ENCODE assay signal across 6 cellular contexts in the genomic region with DNA sequence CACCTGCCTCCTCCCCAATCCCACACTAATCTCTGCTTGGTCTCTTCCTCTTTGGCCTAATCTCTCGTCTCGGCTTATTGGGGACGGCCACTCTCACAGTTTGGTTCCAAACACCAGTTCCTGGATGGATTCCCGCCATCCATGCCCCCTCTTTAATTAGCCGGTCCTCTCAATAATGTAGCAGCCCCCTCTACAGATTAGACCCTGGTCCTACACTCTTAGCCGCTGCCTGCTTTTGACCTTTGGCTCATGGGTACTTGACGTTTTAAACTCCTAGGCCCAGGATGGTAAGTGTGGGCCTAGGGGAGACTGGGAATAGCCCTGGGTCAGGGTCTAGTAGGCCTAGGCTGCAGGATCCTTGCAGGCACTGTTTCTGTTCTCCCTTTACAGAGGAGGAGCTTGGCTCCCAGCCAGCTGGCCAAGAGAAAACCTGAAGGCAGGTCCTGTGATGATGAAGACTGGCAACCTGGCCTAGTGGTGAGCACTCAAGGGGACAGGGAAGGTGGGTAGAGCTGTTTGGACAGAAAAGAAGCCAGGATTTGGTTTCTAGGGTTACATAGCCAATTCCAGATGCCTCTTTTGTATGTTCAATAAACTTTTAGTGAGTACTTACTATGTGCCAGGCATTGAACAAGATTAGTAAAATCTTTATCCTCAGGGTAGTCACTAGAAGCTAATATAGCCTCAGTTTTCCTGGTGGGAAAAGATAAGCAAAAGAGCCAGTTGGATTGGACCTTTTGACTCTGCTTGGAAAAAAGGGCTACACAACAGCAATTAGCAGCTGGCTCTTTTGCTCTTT. TPM values are rescaled to one million over a fixed set of nuclear protein-coding genes. Genes with fewer than 3 reads are reported as not detected.
DNase-seq lines count a peak whose midpoint lies in the region; ATAC-seq and TF ChIP-seq lines count a peak whose summit lies in the region.

No MANE protein-coding gene starts in this region.

- no peaks in the 10 kb centered on the region for H3K27me3 ChIP-seq in dorsolateral prefrontal cortex

- no peak for TF ChIP-seq CTCF in dorsolateral prefrontal cortex (IDR thresholded peaks at IDR 0.05 in 54 of 56, conservative IDR thresholded peaks at IDR 0.05 in 2 of 56; ENCODE audit: low read depth in 1 of 56, partially characterized antibody in 56 of 56)

- DNase-seq in SIG-M5 treated with dmso at 0.1 percent for 504 hours (lab: John Stamatoyannopoulos, UW; ENCODE audit: unreplicated experiment) (peak; percentile 37), SIG-M5 (lab: John Stamatoyannopoulos, UW) (no peak), NCI-H69 (lab: John Stamatoyannopoulos, UW) (peak; percentile 84), dorsolateral prefrontal cortex (no peak), retina (peak; percentile 17)

- H3K4me3 ChIP-seq in dorsolateral prefrontal cortex, result peak overlapping the region in 55 of 59 donors; percentile 38 to 98 (median 72)

- H3K27ac ChIP-seq in dorsolateral prefrontal cortex, result no peak overlapping the region

- ATAC-seq in GM21381 (IDR thresholded peaks at IDR 0.05; ENCODE audit: unreplicated experiment), result no peak

- intact Hi-C loops in dorsolateral prefrontal cortex (cut with DNase I), result loop anchor here (2.0 to 10.0 kb wide), 4 partner anchors 54 to 564 kb away; partner anchors contain the start of genes GPBP1L1 (in 1 of the 2), LRRC41 (in 1 of the 2), NSUN4 (in 1 of the 2) and TMEM69 (in 1 of the 2)

RNA-seq across cellular contexts. Expression of gene RAD54L, which starts 0.8 kb away (rescaled TPM):
- 10 to 100 TPM in 1 of 120 experiments, 1 to 10 TPM in 118, under 1 TPM in 1; 0.89 to 10.5 (median 4.8) TPM for total RNA-seq in dorsolateral prefrontal cortex

RNA-seq across cellular contexts. Expression of gene LURAP1, which starts 45.2 kb away (rescaled TPM):
- 10 to 100 TPM; 15.7 to 34.1 (median 24.1) TPM for total RNA-seq in dorsolateral prefrontal cortex

RNA-seq across cellular contexts. Expression of gene POMGNT1, which starts 50.1 kb away (rescaled TPM):
- 100 to 1,000 TPM in 32 of 120 experiments, 10 to 100 TPM in 88; 58.7 to 145 (median 92.1) TPM for total RNA-seq in dorsolateral prefrontal cortex

RNA-seq across cellular contexts. Expression of gene LRRC41, which starts 55.1 kb away (rescaled TPM):
- 10 to 100 TPM; 42.8 to 67.4 (median 56.1) TPM for total RNA-seq in dorsolateral prefrontal cortex

RNA-seq across cellular contexts. Expression of gene UQCRH, which starts 55.2 kb away (rescaled TPM):
- total RNA-seq in dorsolateral prefrontal cortex, result 100 to 1,000 TPM; 114 to 365 (median 249) TPM

Comparison
In these comparisons a context has a peak if more than half of its experiments do, and no peak if none do; other contexts are left out.
1. DNase-seq: peak in SIG-M5 treated with dmso at 0.1 percent for 504 hours (single experiment), NCI-H69 (single experiment) and retina (single experiment); none in SIG-M5 (single experiment) and dorsolateral prefrontal cortex (0 of 10).